ENCODE assay signal across 13 cellular contexts in the genomic region with DNA sequence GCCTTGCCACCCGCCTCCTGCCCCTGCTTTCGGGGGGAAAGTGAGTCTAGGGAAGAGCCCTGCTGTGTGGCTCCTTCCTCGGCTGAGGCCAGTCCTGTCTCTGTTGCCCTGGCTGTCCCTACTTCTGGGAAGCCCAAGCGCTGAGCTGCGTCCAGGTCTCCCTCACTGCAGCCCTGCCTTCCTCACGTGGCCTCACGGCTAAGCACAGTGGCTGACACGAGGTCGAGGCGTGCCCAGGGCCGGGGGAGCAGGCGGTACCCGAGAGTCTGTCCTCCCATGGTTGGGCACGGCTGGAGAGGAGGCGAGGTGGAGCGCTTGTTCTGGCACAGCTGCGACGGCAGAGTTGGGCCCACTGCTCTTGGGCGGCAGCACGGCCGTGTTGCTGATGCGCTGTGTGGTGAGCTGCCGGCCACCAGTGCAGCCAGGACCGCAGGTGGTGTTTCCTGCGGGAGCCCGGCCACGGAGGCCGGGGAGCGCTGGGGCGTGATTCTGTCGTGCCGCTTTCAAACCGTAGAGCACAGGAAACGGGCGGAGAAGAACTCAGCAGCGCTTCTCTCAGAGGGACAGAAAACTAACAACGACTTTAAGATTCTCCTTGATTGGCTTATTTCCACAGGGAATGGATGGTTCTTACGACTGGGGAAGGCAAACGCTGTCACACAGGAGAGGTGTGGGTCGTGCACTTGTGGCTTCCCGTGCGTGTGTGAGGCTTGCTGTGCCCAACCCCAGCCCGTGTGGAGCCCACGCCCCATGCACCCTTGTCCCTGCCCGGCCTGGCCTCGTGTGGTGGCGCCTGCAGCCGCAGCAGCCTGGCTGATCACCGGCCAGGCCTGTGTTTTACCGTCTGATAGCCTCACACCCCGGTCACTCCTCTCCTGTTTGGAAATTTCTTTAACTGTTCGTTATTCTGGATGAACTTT. TPM values are rescaled to one million over a fixed set of nuclear protein-coding genes. Genes with fewer than 3 reads are reported as not detected.
DNase-seq lines count a peak whose midpoint lies in the region; ATAC-seq and TF ChIP-seq lines count a peak whose summit lies in the region.
"Had no signal": no experiment of that assay in that cellular context is flagged by ENCODE, and none has a peak within 500 bp of the region (broad histone marks: within the 10 kb centered on the region; RNA-seq: fewer than 3 reads in every experiment).

No MANE protein-coding gene starts in this region.

- peaks cover 40% of the 10 kb centered on the region for H3K4me1 ChIP-seq in CD8-positive, alpha-beta T cell (ENCODE audit: insufficient read depth, low read length)
- peaks cover 7 to 16% of the 10 kb centered on the region in 2 donors for H3K4me1 ChIP-seq in neuronal stem cell (ENCODE audit: control insufficient read depth in 2 of 2, insufficient read depth in 1 of 2, low read depth in 1 of 2, low read length in 2 of 2)
- H3K4me1 ChIP-seq: Caco-2 had no signal

- peak overlapping the region; percentile 85 for H3K9ac ChIP-seq in neuronal stem cell (ENCODE audit: low read depth, low read length, poor library complexity)

- peaks cover 55% of the 10 kb centered on the region for H3K4me1 Mint-ChIP-seq in CD8-positive, alpha-beta T cell (ENCODE audit: low read depth)
- H3K4me1 Mint-ChIP-seq in T-cell (peaks cover 48 to 68% (median 61%) of the 10 kb centered on the region in 3 donors), chondrocyte (ENCODE audit: low read depth) (peaks cover 24% of the 10 kb centered on the region)

- no CpG with 5 or more reads among the region's 52 CpGs for WGBS in neuronal stem cell (ENCODE audit: extremely low coverage in 2 of 2, insufficient read length in 2 of 2, insufficient replicate concordance in 1 of 2), 2 donors

- H3K18ac ChIP-seq in neuronal stem cell (ENCODE audit: low read length): no peak overlapping the region

- H3K27ac ChIP-seq in CD8-positive, alpha-beta T cell (ENCODE audit: low read depth, low read length): no peak overlapping the region
- H3K27ac ChIP-seq in neuronal stem cell (replicated peaks; ENCODE audit: low read length): no peak overlapping the region
- H3K27ac ChIP-seq: psoas muscle had no signal

- H3K9me3 Mint-ChIP-seq in CD8-positive, alpha-beta T cell: no peaks in the 10 kb centered on the region
- H3K9me3 Mint-ChIP-seq in T-cell (no peaks in the 10 kb centered on the region), chondrocyte (ENCODE audit: low read depth) (no peaks in the 10 kb centered on the region)
- H3K9me3 Mint-ChIP-seq: stimulated activated naive CD8-positive, alpha-beta T cell treated with anti-CD3 and anti-CD28 coated beads, Interleukin-15, Interleukin-2, amounts not matched to agents 100 ng/mL and 50 ng/mL, for 24 hours had no signal

- H2BK5ac ChIP-seq in neuronal stem cell (ENCODE audit: low read length): no peak overlapping the region

- peak in 1 of 7 experiments; percentile 54 for DNase-seq in CD8-positive, alpha-beta T cell
- peak in 13 of 34 experiments; percentile 7 to 43 (median 28) for DNase-seq in T-cell
- DNase-seq in chondrocyte (ENCODE audit: low spot score): no peak
- no peak for DNase-seq in neuronal stem cell (ENCODE audit: low spot score)
- DNase-seq in DMS79 (lab: John Stamatoyannopoulos, UW): no peak
- DNase-seq: Caco-2; mesendoderm; NCI-H2171 treated with DMSO at 0.1 percent for 48 hours; stimulated activated CD4-positive, alpha-beta T cell treated with anti-CD3 and anti-CD28 coated beads, Interleukin-4, amount 100 ng/mL, for 4 hours had no signal

- H3K9me3 ChIP-seq in CD8-positive, alpha-beta T cell (ENCODE audit: low read length): no peaks in the 10 kb centered on the region
- H3K9me3 ChIP-seq in neuronal stem cell (replicated peaks in 1 of 2; ENCODE audit: control insufficient read depth in 2 of 2, insufficient read depth in 1 of 2, low read depth in 1 of 2, low read length in 2 of 2): peaks cover 6 to 24% of the 10 kb centered on the region in 2 donors
- H3K9me3 ChIP-seq: Caco-2, psoas muscle had no signal

- peak overlapping the region; percentile 67 for H3K4ac ChIP-seq in neuronal stem cell (ENCODE audit: low read length)

- peak overlapping the region; percentile 76 for H2BK12ac ChIP-seq in neuronal stem cell (ENCODE audit: low read length)

- no peak overlapping the region for H4K91ac ChIP-seq in neuronal stem cell (ENCODE audit: low read depth, low read length, poor library complexity)

- ATAC-seq in CD8-positive, alpha-beta T cell: peak; percentile 64
- peak; percentile 33 to 64 (median 51) for ATAC-seq in T-cell (replicated peaks in 1 of 4)
- no peak for ATAC-seq in GM18858 (IDR thresholded peaks at IDR 0.05; ENCODE audit: unreplicated experiment)
- no peak for ATAC-seq in GM19455 (IDR thresholded peaks at IDR 0.05; ENCODE audit: unreplicated experiment)

- no peaks in the 10 kb centered on the region for H3K27me3 Mint-ChIP-seq in CD8-positive, alpha-beta T cell (ENCODE audit: low read depth)
- H3K27me3 Mint-ChIP-seq in T-cell (no peaks in the 10 kb centered on the region), chondrocyte (ENCODE audit: low read depth) (no peaks in the 10 kb centered on the region)
- H3K27me3 Mint-ChIP-seq: stimulated activated naive CD8-positive, alpha-beta T cell treated with anti-CD3 and anti-CD28 coated beads, Interleukin-15, Interleukin-2, amounts not matched to agents 100 ng/mL and 50 ng/mL, for 24 hours had no signal

- intact Hi-C loops in CD8-positive, alpha-beta T cell (cut with DNase I, micrococcal nuclease): no loop called here

- H3K27ac Mint-ChIP-seq in CD8-positive, alpha-beta T cell: peak overlapping the region; percentile 84
- peak overlapping the region; percentile 59 to 77 for H3K27ac Mint-ChIP-seq in T-cell
- peak overlapping the region; percentile 70 for H3K27ac Mint-ChIP-seq in chondrocyte (ENCODE audit: unreplicated experiment)

- TF ChIP-seq CTCF in CD8-positive, alpha-beta T cell (IDR thresholded peaks at IDR 0.05): no peak
- no peak for TF ChIP-seq CTCF in chondrocyte (IDR thresholded peaks at IDR 0.05)

- CTCF ChIA-PET in CD8-positive, alpha-beta T cell (lab: Charles Lee): no interaction called here
- CTCF ChIA-PET in T-cell (lab: Charles Lee): no interaction called here

- peak overlapping the region; percentile 25 for H3K14ac ChIP-seq in neuronal stem cell (ENCODE audit: low read length)

- H3K79me1 ChIP-seq in neuronal stem cell (ENCODE audit: low read depth, low read length): peaks cover 33% of the 10 kb centered on the region

- H3K36me3 Mint-ChIP-seq in CD8-positive, alpha-beta T cell: peaks cover 45% of the 10 kb centered on the region
- H3K36me3 Mint-ChIP-seq in T-cell (peaks cover 29% of the 10 kb centered on the region), chondrocyte (ENCODE audit: low read depth) (peaks cover 18% of the 10 kb centered on the region)

- no peak overlapping the region for H4K8ac ChIP-seq in neuronal stem cell (ENCODE audit: low read depth, low read length)

- H2AFZ ChIP-seq in neuronal stem cell (ENCODE audit: low read length): no peak overlapping the region

- peak overlapping the region; percentile 93 for H3K23ac ChIP-seq in neuronal stem cell (ENCODE audit: low read depth, low read length, poor library complexity)

- H3K4me3 ChIP-seq in CD8-positive, alpha-beta T cell (ENCODE audit: low read depth, low read length): peak overlapping the region; percentile 11
- H3K4me3 ChIP-seq in neuronal stem cell (ENCODE audit: low read length in 2 of 2): no peak overlapping the region

- peak overlapping the region; percentile 45 for H3K4me3 Mint-ChIP-seq in CD8-positive, alpha-beta T cell
- H3K4me3 Mint-ChIP-seq in T-cell: peak overlapping the region; percentile 54 to 88 (median 68)
- H3K4me3 Mint-ChIP-seq in chondrocyte (ENCODE audit: unreplicated experiment): no peak overlapping the region

- no peak overlapping the region for H3K4me2 ChIP-seq in neuronal stem cell (ENCODE audit: insufficient read depth, low read length, poor library complexity, severe bottlenecking)

- peaks cover 9% of the 10 kb centered on the region for H3K36me3 ChIP-seq in CD8-positive, alpha-beta T cell (ENCODE audit: insufficient read depth, low read length)
- peaks cover 31 to 47% of the 10 kb centered on the region in 2 donors for H3K36me3 ChIP-seq in neuronal stem cell (replicated peaks in 1 of 2; ENCODE audit: control insufficient read depth in 2 of 2, insufficient read depth in 2 of 2, low read length in 2 of 2)

- peak overlapping the region; percentile 67 for H2AK5ac ChIP-seq in neuronal stem cell (ENCODE audit: low read depth, low read length)

- POLR2A ChIA-PET in CD8-positive, alpha-beta T cell (lab: Charles Lee): interaction anchor here (0.7 to 1.0 kb wide), 2 partner anchors 11 to 33 kb away, joined by 3 to 4 read pairs; no protein-coding TSS in a partner anchor
- POLR2A ChIA-PET in T-cell (lab: Charles Lee): interaction anchor here in 1 of 2 donors (0.5 kb wide), 1 partner anchor 108 kb away, joined by 3 read pairs; no protein-coding TSS in a partner anchor

- peak overlapping the region; percentile 36 for H2BK120ac ChIP-seq in neuronal stem cell (ENCODE audit: low read depth, low read length)

- no peak overlapping the region for H2BK15ac ChIP-seq in neuronal stem cell (ENCODE audit: low read length)

- H3K27me3 ChIP-seq in CD8-positive, alpha-beta T cell (ENCODE audit: insufficient read depth, low read length): no peaks in the 10 kb centered on the region
- no peaks in the 10 kb centered on the region for H3K27me3 ChIP-seq in neuronal stem cell (ENCODE audit: control insufficient read depth in 3 of 3, insufficient read depth in 3 of 3, low read depth in 1 of 3, low read length in 3 of 3)

RNA-seq across cellular contexts. Expression of a gene that starts 21.4 kb away (rescaled TPM):
- 10 to 100 TPM; 74.6 to 77.6 TPM for total RNA-seq in CD8-positive, alpha-beta T cell
- total RNA-seq in T-cell (100 to 1,000 TPM in 2 of 5 donors, 10 to 100 TPM in 3; 62.3 to 114 (median 87.2) TPM), chondrocyte (54.4 to 62.6 TPM (median 56.3 TPM) in 3 replicates)
- 38.4 TPM for polyA plus RNA-seq in neuronal stem cell (2013, experiment 1 of 2)
- 37.0 TPM for polyA plus RNA-seq in neuronal stem cell (2013, experiment 2 of 2)

RNA-seq across cellular contexts. Expression of a gene that starts 36.0 kb away (rescaled TPM):
- total RNA-seq in CD8-positive, alpha-beta T cell: 10 to 100 TPM; 27.3 to 27.5 TPM
- 10 to 100 TPM; 39.9 to 53.7 (median 42.7) TPM for total RNA-seq in T-cell
- 20.7 to 35.1 TPM (median 20.9 TPM) in 3 replicates for total RNA-seq in chondrocyte
- polyA plus RNA-seq in neuronal stem cell (2013, experiment 1 of 2): 8.6 TPM
- polyA plus RNA-seq in neuronal stem cell (2013, experiment 2 of 2): 8.7 TPM

Comparison
In these comparisons a context has a peak if more than half of its experiments do, and no peak if none do; other contexts are left out.
1. ATAC-seq: peak in CD8-positive, alpha-beta T cell (single experiment) and T-cell (4 of 4); none in GM18858 (single experiment) and GM19455 (single experiment).
2. Peak in every context shown above with its lines, with median percentiles within 50 percentile points of each other: H3K27ac Mint-ChIP-seq.